ENCODE assay signal across 21 cellular contexts in genomic region chr3:149763565-149763964, GRCh38. TPM values are rescaled to one million over a fixed set of nuclear protein-coding genes. Genes with fewer than 3 reads are reported as not detected.
"Had no signal": no experiment of that assay in that cellular context is flagged by ENCODE, and none has a peak within 500 bp of the region (broad histone marks: within the 10 kb centered on the region; RNA-seq: fewer than 3 reads in every experiment).

No MANE protein-coding gene starts in this region.

- DNase-seq: activated B cell treated with CpG ODN at 0.5 μM for 24 hours; activated CD4-positive, alpha-beta T cell treated with anti-CD3 and anti-CD28 coated beads for 1 hour; activated CD4-positive, alpha-beta T cell treated with anti-CD3 and anti-CD28 coated beads, Interleukin-2, amount 10 ng/mL, durations not matched to agents 24 days and 14 days; activated CD4-positive, alpha-beta T cell treated with anti-CD3 and anti-CD28 coated beads, Interleukin-2, amount 50 U/mL, for 48 hours; activated CD8-positive, alpha-beta memory T cell treated with anti-CD3 and anti-CD28 coated beads, Interleukin-2, amount 10 ng/mL, durations not matched to agents 7 days and 5 days; activated gamma-delta T cell treated with Interleukin-2 at 50 U/mL for 16 hours; activated naive CD4-positive, alpha-beta T cell treated with anti-CD3 and anti-CD28 coated beads, Interleukin-2, amount 10 ng/mL, durations not matched to agents 7 days and 5 days; activated naive CD8-positive, alpha-beta T cell treated with anti-CD3 and anti-CD28 coated beads for 36 hours; activated T-cell treated with anti-CD3 and anti-CD28 coated beads, Interleukin-2, amount 50 U/mL, for 24 hours; brain microvascular endothelial cell; central memory CD4-positive, alpha-beta T cell; NCI-H1105 treated with DMSO at 0.1 percent for 48 hours; NCI-H1436 treated with DMSO at 0.1 percent for 48 hours; NCI-H187; NCI-H2081; NCI-H524; T-cell; T-helper 2 cell; T1000 had no signal

- H3K36me3 ChIP-seq: brain microvascular endothelial cell had no signal

- H3K27ac ChIP-seq: brain microvascular endothelial cell, SK-N-MC had no signal

- H3K4me3 ChIP-seq: SK-N-MC had no signal

- ATAC-seq: activated CD8-positive, alpha-beta memory T cell treated with anti-CD3 and anti-CD28 coated beads, Interleukin-2, amount 10 ng/mL, durations not matched to agents 7 days and 5 days; T-cell had no signal

RNA-seq across cellular contexts. Expression of gene ANKUB1, which starts 28.8 kb away (rescaled TPM):
- total RNA-seq: activated B cell treated with CpG ODN at 0.5 μM for 24 hours; activated CD4-positive, alpha-beta T cell treated with anti-CD3 and anti-CD28 coated beads, Interleukin-2, amount 10 ng/mL, durations not matched to agents 24 days and 14 days; activated CD8-positive, alpha-beta memory T cell treated with anti-CD3 and anti-CD28 coated beads, Interleukin-2, amount 10 ng/mL, durations not matched to agents 7 days and 5 days; activated naive CD8-positive, alpha-beta T cell treated with anti-CD3 and anti-CD28 coated beads for 36 hours; chondrocyte; T-cell had no signal
